ENCODE assay signal across 1 cellular context in the genomic region with DNA sequence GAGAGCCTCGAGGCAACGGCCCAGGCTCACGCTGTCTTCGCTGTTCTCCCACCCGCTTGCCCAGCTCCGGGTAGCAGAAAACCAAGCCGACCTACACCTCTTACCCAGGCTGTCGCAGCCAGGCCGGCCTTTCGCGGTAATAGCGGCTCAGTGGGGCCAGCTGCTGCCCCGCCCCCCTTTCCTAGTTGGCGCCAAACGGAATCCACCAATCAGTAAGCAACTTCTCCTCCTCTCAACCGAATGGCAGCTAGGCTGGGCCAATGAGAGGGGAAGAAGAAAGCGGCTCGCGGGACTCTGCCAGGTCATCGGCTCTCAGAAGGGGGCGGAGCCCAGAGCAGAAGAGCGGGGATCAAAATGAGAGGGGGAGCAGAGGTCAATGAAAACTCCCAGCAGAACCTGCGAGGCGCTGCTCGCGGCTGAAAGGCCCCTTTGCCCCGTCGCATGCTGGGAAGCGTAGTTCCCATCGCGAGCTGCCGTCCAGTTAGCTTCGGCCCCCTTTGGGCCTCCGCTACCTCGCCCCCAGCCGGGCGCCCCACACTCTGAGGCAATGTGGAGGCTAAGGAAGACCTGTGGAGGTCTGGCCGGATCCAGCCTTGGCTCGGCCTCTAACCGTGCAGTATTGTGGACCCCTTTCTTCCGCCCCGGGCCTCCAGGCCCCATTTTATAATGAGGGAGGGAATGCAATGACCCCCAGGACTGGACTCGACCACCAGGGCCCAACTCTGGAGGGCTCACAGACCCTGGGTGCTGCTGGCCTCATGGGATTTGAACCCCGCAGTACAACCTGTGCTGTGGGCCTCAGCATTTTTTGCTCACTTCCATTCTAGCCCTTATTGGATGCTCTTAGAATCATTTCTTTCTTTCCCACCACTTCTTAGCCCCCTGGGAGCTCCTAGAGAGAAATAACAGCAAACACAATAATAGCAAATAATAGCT.
TF ChIP-seq lines count a peak whose summit lies in the region.

A gene (minus strand): TSS at position 152 of the 936 bp plus-strand sequence. CDS start 470 bp downstream, outside the sequence.

TF ChIP-seq in K562, 482 proteins besides CTCF, POLR2A, EP300 and RAD21 (continued from another document and continues in another):
- TF ChIP-seq, protein P1, sequence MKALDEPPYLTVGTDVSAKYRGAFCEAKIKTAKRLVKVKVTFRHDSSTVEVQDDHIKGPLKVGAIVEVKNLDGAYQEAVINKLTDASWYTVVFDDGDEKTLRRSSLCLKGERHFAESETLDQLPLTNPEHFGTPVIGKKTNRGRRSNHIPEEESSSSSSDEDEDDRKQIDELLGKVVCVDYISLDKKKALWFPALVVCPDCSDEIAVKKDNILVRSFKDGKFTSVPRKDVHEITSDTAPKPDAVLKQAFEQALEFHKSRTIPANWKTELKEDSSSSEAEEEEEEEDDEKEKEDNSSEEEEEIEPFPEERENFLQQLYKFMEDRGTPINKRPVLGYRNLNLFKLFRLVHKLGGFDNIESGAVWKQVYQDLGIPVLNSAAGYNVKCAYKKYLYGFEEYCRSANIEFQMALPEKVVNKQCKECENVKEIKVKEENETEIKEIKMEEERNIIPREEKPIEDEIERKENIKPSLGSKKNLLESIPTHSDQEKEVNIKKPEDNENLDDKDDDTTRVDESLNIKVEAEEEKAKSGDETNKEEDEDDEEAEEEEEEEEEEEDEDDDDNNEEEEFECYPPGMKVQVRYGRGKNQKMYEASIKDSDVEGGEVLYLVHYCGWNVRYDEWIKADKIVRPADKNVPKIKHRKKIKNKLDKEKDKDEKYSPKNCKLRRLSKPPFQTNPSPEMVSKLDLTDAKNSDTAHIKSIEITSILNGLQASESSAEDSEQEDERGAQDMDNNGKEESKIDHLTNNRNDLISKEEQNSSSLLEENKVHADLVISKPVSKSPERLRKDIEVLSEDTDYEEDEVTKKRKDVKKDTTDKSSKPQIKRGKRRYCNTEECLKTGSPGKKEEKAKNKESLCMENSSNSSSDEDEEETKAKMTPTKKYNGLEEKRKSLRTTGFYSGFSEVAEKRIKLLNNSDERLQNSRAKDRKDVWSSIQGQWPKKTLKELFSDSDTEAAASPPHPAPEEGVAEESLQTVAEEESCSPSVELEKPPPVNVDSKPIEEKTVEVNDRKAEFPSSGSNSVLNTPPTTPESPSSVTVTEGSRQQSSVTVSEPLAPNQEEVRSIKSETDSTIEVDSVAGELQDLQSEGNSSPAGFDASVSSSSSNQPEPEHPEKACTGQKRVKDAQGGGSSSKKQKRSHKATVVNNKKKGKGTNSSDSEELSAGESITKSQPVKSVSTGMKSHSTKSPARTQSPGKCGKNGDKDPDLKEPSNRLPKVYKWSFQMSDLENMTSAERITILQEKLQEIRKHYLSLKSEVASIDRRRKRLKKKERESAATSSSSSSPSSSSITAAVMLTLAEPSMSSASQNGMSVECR (CRISPR knock-in tag; IDR thresholded peaks at IDR 0.05): peak; percentile 98
- peak; percentile 71 for TF ChIP-seq POLR2H (tag; IDR thresholded peaks at IDR 0.05; ENCODE audit: low read depth)
- TF ChIP-seq HDAC1 (IDR thresholded peaks at IDR 0.05): peak in 1 of 2 experiments; percentile 98; a peak in 2 of 4 replicates
- TF ChIP-seq TFAM (CRISPR knock-in tag; conservative IDR thresholded peaks at IDR 0.05): no peak
- TF ChIP-seq ESRRA (IDR thresholded peaks at IDR 0.05; ENCODE audit: borderline replicate concordance, low read depth): no peak; the same call in none of the 2 replicates
- TF ChIP-seq, protein P2, sequence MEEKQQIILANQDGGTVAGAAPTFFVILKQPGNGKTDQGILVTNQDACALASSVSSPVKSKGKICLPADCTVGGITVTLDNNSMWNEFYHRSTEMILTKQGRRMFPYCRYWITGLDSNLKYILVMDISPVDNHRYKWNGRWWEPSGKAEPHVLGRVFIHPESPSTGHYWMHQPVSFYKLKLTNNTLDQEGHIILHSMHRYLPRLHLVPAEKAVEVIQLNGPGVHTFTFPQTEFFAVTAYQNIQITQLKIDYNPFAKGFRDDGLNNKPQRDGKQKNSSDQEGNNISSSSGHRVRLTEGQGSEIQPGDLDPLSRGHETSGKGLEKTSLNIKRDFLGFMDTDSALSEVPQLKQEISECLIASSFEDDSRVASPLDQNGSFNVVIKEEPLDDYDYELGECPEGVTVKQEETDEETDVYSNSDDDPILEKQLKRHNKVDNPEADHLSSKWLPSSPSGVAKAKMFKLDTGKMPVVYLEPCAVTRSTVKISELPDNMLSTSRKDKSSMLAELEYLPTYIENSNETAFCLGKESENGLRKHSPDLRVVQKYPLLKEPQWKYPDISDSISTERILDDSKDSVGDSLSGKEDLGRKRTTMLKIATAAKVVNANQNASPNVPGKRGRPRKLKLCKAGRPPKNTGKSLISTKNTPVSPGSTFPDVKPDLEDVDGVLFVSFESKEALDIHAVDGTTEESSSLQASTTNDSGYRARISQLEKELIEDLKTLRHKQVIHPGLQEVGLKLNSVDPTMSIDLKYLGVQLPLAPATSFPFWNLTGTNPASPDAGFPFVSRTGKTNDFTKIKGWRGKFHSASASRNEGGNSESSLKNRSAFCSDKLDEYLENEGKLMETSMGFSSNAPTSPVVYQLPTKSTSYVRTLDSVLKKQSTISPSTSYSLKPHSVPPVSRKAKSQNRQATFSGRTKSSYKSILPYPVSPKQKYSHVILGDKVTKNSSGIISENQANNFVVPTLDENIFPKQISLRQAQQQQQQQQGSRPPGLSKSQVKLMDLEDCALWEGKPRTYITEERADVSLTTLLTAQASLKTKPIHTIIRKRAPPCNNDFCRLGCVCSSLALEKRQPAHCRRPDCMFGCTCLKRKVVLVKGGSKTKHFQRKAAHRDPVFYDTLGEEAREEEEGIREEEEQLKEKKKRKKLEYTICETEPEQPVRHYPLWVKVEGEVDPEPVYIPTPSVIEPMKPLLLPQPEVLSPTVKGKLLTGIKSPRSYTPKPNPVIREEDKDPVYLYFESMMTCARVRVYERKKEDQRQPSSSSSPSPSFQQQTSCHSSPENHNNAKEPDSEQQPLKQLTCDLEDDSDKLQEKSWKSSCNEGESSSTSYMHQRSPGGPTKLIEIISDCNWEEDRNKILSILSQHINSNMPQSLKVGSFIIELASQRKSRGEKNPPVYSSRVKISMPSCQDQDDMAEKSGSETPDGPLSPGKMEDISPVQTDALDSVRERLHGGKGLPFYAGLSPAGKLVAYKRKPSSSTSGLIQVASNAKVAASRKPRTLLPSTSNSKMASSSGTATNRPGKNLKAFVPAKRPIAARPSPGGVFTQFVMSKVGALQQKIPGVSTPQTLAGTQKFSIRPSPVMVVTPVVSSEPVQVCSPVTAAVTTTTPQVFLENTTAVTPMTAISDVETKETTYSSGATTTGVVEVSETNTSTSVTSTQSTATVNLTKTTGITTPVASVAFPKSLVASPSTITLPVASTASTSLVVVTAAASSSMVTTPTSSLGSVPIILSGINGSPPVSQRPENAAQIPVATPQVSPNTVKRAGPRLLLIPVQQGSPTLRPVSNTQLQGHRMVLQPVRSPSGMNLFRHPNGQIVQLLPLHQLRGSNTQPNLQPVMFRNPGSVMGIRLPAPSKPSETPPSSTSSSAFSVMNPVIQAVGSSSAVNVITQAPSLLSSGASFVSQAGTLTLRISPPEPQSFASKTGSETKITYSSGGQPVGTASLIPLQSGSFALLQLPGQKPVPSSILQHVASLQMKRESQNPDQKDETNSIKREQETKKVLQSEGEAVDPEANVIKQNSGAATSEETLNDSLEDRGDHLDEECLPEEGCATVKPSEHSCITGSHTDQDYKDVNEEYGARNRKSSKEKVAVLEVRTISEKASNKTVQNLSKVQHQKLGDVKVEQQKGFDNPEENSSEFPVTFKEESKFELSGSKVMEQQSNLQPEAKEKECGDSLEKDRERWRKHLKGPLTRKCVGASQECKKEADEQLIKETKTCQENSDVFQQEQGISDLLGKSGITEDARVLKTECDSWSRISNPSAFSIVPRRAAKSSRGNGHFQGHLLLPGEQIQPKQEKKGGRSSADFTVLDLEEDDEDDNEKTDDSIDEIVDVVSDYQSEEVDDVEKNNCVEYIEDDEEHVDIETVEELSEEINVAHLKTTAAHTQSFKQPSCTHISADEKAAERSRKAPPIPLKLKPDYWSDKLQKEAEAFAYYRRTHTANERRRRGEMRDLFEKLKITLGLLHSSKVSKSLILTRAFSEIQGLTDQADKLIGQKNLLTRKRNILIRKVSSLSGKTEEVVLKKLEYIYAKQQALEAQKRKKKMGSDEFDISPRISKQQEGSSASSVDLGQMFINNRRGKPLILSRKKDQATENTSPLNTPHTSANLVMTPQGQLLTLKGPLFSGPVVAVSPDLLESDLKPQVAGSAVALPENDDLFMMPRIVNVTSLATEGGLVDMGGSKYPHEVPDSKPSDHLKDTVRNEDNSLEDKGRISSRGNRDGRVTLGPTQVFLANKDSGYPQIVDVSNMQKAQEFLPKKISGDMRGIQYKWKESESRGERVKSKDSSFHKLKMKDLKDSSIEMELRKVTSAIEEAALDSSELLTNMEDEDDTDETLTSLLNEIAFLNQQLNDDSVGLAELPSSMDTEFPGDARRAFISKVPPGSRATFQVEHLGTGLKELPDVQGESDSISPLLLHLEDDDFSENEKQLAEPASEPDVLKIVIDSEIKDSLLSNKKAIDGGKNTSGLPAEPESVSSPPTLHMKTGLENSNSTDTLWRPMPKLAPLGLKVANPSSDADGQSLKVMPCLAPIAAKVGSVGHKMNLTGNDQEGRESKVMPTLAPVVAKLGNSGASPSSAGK (IDR thresholded peaks at IDR 0.05): peak; percentile 48; the same call in 1 of the 2 replicates
- peak; percentile 87 for TF ChIP-seq ZNF143 (CRISPR knock-in tag; IDR thresholded peaks at IDR 0.05)
- no peak for TF ChIP-seq PYGO2 (tag; IDR thresholded peaks at IDR 0.05)
- TF ChIP-seq ZNF324 (CRISPR knock-in tag; IDR thresholded peaks at IDR 0.05): no peak
- peak; percentile 76 for TF ChIP-seq SUPT5H (IDR thresholded peaks at IDR 0.05)
- no peak for TF ChIP-seq SMAD2 (IDR thresholded peaks at IDR 0.05; ENCODE audit: low read depth, low read length)
- TF ChIP-seq, protein P3, sequence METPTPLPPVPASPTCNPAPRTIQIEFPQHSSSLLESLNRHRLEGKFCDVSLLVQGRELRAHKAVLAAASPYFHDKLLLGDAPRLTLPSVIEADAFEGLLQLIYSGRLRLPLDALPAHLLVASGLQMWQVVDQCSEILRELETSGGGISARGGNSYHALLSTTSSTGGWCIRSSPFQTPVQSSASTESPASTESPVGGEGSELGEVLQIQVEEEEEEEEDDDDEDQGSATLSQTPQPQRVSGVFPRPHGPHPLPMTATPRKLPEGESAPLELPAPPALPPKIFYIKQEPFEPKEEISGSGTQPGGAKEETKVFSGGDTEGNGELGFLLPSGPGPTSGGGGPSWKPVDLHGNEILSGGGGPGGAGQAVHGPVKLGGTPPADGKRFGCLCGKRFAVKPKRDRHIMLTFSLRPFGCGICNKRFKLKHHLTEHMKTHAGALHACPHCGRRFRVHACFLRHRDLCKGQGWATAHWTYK (CRISPR knock-in tag; IDR thresholded peaks at IDR 0.05): peak; percentile 34; the same call in 1 of the 2 replicates
- 0 out of 2 replicates have a peak, but pooled peaks have one; percentile 13 for TF ChIP-seq TAF7 (tag; IDR thresholded peaks at IDR 0.05)
- TF ChIP-seq POLR2AphosphoS5 (IDR thresholded peaks at IDR 0.05; ENCODE audit: control insufficient read depth, insufficient read depth, low read depth, low read length): peak; percentile 83
- no peak for TF ChIP-seq ETS2 (tag; IDR thresholded peaks at IDR 0.05; ENCODE audit: borderline replicate concordance, poor library complexity, severe bottlenecking)
- TF ChIP-seq, protein P4, sequence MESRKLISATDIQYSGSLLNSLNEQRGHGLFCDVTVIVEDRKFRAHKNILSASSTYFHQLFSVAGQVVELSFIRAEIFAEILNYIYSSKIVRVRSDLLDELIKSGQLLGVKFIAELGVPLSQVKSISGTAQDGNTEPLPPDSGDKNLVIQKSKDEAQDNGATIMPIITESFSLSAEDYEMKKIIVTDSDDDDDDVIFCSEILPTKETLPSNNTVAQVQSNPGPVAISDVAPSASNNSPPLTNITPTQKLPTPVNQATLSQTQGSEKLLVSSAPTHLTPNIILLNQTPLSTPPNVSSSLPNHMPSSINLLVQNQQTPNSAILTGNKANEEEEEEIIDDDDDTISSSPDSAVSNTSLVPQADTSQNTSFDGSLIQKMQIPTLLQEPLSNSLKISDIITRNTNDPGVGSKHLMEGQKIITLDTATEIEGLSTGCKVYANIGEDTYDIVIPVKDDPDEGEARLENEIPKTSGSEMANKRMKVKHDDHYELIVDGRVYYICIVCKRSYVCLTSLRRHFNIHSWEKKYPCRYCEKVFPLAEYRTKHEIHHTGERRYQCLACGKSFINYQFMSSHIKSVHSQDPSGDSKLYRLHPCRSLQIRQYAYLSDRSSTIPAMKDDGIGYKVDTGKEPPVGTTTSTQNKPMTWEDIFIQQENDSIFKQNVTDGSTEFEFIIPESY (CRISPR knock-in tag; IDR thresholded peaks at IDR 0.05): no peak
- TF ChIP-seq RBBP5 (IDR thresholded peaks at IDR 0.05; ENCODE audit: borderline replicate concordance, insufficient read depth, low read length, poor library complexity, severe bottlenecking): peak; percentile 30
- TF ChIP-seq NR2C1 (IDR thresholded peaks at IDR 0.05): peak; percentile 92
- peak; percentile 95 for TF ChIP-seq NR2C1 (tag; IDR thresholded peaks at IDR 0.05)
- peak; percentile 68 for TF ChIP-seq HNRNPLL (IDR thresholded peaks at IDR 0.05; ENCODE audit: low read depth, low read length, poor library complexity, severe bottlenecking)
- TF ChIP-seq ZNF57 (CRISPR knock-in tag; IDR thresholded peaks at IDR 0.05): no peak
- TF ChIP-seq, protein P5, sequence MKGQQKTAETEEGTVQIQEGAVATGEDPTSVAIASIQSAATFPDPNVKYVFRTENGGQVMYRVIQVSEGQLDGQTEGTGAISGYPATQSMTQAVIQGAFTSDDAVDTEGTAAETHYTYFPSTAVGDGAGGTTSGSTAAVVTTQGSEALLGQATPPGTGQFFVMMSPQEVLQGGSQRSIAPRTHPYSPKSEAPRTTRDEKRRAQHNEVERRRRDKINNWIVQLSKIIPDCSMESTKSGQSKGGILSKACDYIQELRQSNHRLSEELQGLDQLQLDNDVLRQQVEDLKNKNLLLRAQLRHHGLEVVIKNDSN (CRISPR knock-in tag; IDR thresholded peaks at IDR 0.05): no peak
- TF ChIP-seq, protein P6, sequence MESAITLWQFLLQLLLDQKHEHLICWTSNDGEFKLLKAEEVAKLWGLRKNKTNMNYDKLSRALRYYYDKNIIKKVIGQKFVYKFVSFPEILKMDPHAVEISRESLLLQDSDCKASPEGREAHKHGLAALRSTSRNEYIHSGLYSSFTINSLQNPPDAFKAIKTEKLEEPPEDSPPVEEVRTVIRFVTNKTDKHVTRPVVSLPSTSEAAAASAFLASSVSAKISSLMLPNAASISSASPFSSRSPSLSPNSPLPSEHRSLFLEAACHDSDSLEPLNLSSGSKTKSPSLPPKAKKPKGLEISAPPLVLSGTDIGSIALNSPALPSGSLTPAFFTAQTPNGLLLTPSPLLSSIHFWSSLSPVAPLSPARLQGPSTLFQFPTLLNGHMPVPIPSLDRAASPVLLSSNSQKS (CRISPR knock-in tag; IDR thresholded peaks at IDR 0.05): no peak
- no peak for TF ChIP-seq ZNF785 (CRISPR knock-in tag; IDR thresholded peaks at IDR 0.05)
- TF ChIP-seq TEAD1 (CRISPR knock-in tag; IDR thresholded peaks at IDR 0.05): no peak
- TF ChIP-seq NONO (IDR thresholded peaks at IDR 0.05; ENCODE audit: low read depth in 2 of 2, low read length in 1 of 2): no peak
- TF ChIP-seq ASH1L (IDR thresholded peaks at IDR 0.05; ENCODE audit: borderline replicate concordance, low read depth, partially characterized antibody): peak; percentile 82
- no peak for TF ChIP-seq NFATC3 (IDR thresholded peaks at IDR 0.05)
